Comparison of ENCODE assay signal across 1 cellular context in the genomic region with DNA sequence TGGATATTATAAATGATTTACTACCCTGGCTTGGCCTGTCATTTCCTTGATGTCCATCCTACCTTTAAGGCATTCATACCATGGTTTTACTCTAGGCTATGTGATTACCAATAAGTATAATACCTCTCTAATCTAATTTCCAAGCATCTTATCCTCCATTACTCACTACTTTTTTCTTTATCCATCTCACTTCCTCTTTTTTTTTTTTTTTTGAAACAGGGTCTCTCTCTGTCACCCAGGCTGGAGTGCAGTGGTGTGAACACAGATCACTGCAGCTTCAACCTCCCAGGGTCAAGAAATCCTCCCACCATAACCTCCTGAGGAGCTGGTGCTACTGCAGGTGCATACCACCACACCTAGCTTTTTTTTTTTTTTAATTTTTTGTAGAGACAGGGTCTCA.
TF ChIP-seq lines count a peak whose summit lies in the region.

No MANE protein-coding gene starts in this region.

TF ChIP-seq in GM12891, 5 proteins besides CTCF, POLR2A, EP300 and RAD21:
- TF ChIP-seq PAX5 (IDR thresholded peaks at IDR 0.05; ENCODE audit: insufficient read depth, low read length, severe bottlenecking) (no peak), SPI1 (IDR thresholded peaks at IDR 0.05; ENCODE audit: low read depth, low read length) (peak; percentile 86)
